4 cellular contexts compared by ENCODE assay signal in the genomic region with DNA sequence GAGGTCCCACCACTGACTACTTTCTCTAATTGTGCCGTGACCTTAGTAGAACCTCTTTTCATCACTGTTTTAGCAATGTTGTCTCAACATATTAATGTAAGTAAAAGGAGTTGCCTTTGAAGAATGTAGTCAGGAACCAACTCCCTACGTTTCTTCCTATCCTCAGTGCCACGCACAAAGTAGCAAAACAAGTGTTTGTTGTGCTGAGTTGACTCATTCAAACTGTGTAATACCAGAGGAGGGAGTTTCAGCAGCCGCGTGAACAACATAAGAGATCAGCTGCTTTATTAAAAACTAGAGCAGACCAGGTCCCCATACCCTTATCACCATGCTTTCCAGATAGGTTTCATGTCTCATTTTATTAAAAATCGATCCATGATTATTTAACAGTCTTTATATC.
"Had no signal": no experiment of that assay in that cellular context is flagged by ENCODE, and none has a peak within 500 bp of the region (broad histone marks: within the 10 kb centered on the region; RNA-seq: fewer than 3 reads in every experiment).

No MANE protein-coding gene starts in this region.

- ATAC-seq: GM23338 had no signal

- H3K4me3 Mint-ChIP-seq: GM23338, H9 had no signal

- H3K27ac Mint-ChIP-seq: GM23338, H9 had no signal

- H3K4me1 Mint-ChIP-seq: GM23338, H9 had no signal

- H3K9me3 Mint-ChIP-seq: GM23338, H9 had no signal

- DNase-seq: H9, HCEC 1CT, IMR-90 had no signal
